ENCODE assay signal across 1 cellular context in the genomic region with DNA sequence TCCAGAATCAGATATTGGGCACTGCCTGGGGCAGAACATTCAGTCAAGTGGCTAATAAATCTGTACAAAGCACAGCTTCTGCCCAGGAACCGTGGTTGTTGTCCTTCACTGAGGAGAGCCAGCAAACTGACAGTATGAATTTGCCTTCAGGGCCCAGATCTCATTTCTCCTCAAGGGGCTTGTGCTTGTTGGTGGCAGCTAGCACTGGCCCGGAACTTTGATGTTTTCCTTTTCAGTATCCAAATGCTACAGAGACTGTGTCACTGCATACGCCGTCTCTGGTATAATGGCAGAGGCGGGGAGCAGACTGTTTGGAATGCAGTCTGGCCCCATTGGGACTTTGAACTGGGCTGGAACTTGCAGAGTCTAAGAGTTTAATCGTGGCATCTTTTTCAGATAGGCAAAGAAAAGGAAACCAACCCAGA.
TF ChIP-seq lines count a peak whose summit lies in the region.

No MANE protein-coding gene starts in this region.

TF ChIP-seq in HepG2, 621 proteins besides CTCF, POLR2A, EP300 and RAD21 (continued from another document and continues in another):
- TF ChIP-seq, protein P1, sequence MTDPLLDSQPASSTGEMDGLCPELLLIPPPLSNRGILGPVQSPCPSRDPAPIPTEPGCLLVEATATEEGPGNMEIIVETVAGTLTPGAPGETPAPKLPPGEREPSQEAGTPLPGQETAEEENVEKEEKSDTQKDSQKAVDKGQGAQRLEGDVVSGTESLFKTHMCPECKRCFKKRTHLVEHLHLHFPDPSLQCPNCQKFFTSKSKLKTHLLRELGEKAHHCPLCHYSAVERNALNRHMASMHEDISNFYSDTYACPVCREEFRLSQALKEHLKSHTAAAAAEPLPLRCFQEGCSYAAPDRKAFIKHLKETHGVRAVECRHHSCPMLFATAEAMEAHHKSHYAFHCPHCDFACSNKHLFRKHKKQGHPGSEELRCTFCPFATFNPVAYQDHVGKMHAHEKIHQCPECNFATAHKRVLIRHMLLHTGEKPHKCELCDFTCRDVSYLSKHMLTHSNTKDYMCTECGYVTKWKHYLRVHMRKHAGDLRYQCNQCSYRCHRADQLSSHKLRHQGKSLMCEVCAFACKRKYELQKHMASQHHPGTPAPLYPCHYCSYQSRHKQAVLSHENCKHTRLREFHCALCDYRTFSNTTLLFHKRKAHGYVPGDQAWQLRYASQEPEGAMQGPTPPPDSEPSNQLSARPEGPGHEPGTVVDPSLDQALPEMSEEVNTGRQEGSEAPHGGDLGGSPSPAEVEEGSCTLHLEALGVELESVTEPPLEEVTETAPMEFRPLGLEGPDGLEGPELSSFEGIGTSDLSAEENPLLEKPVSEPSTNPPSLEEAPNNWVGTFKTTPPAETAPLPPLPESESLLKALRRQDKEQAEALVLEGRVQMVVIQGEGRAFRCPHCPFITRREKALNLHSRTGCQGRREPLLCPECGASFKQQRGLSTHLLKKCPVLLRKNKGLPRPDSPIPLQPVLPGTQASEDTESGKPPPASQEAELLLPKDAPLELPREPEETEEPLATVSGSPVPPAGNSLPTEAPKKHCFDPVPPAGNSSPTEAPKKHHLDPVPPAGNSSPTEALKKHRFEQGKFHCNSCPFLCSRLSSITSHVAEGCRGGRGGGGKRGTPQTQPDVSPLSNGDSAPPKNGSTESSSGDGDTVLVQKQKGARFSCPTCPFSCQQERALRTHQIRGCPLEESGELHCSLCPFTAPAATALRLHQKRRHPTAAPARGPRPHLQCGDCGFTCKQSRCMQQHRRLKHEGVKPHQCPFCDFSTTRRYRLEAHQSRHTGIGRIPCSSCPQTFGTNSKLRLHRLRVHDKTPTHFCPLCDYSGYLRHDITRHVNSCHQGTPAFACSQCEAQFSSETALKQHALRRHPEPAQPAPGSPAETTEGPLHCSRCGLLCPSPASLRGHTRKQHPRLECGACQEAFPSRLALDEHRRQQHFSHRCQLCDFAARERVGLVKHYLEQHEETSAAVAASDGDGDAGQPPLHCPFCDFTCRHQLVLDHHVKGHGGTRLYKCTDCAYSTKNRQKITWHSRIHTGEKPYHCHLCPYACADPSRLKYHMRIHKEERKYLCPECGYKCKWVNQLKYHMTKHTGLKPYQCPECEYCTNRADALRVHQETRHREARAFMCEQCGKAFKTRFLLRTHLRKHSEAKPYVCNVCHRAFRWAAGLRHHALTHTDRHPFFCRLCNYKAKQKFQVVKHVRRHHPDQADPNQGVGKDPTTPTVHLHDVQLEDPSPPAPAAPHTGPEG (CRISPR knock-in tag; IDR thresholded peaks at IDR 0.05) = no peak
- TF ChIP-seq ZFP41 (CRISPR knock-in tag; IDR thresholded peaks at IDR 0.05; ENCODE audit: borderline replicate concordance) (no peak), IRF2 (CRISPR knock-in tag; IDR thresholded peaks at IDR 0.05) (peak; percentile 71; the same call in 1 of the 2 replicates), U2AF2 (IDR thresholded peaks at IDR 0.05; ENCODE audit: low read depth, low read length) (no peak), ZNF709 (CRISPR knock-in tag; IDR thresholded peaks at IDR 0.05) (no peak), HNF4A (CRISPR knock-in tag; IDR thresholded peaks at IDR 0.05) (peak; percentile 98), PRMT3 (CRISPR knock-in tag; IDR thresholded peaks at IDR 0.05; ENCODE audit: borderline replicate concordance, low read depth) (no peak), STAG1 (CRISPR knock-in tag; IDR thresholded peaks at IDR 0.05) (0 out of 2 replicates have a peak, but pooled peaks have one; percentile 22), SMAD9 (CRISPR knock-in tag; IDR thresholded peaks at IDR 0.05) (no peak), PHF20 (CRISPR knock-in tag; IDR thresholded peaks at IDR 0.05) (no peak), SMAD3 (CRISPR knock-in tag; IDR thresholded peaks at IDR 0.05) (no peak), ZFP37 (CRISPR knock-in tag; IDR thresholded peaks at IDR 0.05; ENCODE audit: borderline replicate concordance) (no peak), MIER3 (CRISPR knock-in tag; IDR thresholded peaks at IDR 0.05; ENCODE audit: borderline replicate concordance) (no peak), ZSCAN21 (CRISPR knock-in tag; IDR thresholded peaks at IDR 0.05; ENCODE audit: borderline replicate concordance) (0 out of 2 replicates have a peak, but pooled peaks have one; percentile 50), ZNF451 (CRISPR knock-in tag; IDR thresholded peaks at IDR 0.05) (no peak), MIXL1 (CRISPR knock-in tag; IDR thresholded peaks at IDR 0.05) (peak; percentile 71), ONECUT2 (CRISPR knock-in tag; IDR thresholded peaks at IDR 0.05) (no peak), ZNF773 (CRISPR knock-in tag; IDR thresholded peaks at IDR 0.05; ENCODE audit: borderline replicate concordance) (no peak), NFYB (CRISPR knock-in tag; IDR thresholded peaks at IDR 0.05) (no peak), NCOR1 (IDR thresholded peaks at IDR 0.05; ENCODE audit: borderline replicate concordance, low read length) (peak; percentile 85; the same call in 1 of the 2 replicates), ZNF282 (IDR thresholded peaks at IDR 0.05; ENCODE audit: partially characterized antibody) (no peak), KDM3A (CRISPR knock-in tag; IDR thresholded peaks at IDR 0.05; ENCODE audit: low read depth) (no peak), GFI1 (CRISPR knock-in tag; IDR thresholded peaks at IDR 0.05; ENCODE audit: borderline replicate concordance) (peak; percentile 45; the same call in 1 of the 2 replicates), IRX3 (CRISPR knock-in tag; IDR thresholded peaks at IDR 0.05; ENCODE audit: borderline replicate concordance, low read depth) (no peak), ZNF260 (CRISPR knock-in tag; IDR thresholded peaks at IDR 0.05; ENCODE audit: borderline replicate concordance, low read depth) (no peak), HMGA1 (CRISPR knock-in tag; conservative IDR thresholded peaks at IDR 0.05) (no peak)
- TF ChIP-seq, protein P2, sequence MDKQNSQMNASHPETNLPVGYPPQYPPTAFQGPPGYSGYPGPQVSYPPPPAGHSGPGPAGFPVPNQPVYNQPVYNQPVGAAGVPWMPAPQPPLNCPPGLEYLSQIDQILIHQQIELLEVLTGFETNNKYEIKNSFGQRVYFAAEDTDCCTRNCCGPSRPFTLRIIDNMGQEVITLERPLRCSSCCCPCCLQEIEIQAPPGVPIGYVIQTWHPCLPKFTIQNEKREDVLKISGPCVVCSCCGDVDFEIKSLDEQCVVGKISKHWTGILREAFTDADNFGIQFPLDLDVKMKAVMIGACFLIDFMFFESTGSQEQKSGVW (CRISPR knock-in tag; IDR thresholded peaks at IDR 0.05; ENCODE audit: borderline replicate concordance) = no peak
- TF ChIP-seq, protein P3, sequence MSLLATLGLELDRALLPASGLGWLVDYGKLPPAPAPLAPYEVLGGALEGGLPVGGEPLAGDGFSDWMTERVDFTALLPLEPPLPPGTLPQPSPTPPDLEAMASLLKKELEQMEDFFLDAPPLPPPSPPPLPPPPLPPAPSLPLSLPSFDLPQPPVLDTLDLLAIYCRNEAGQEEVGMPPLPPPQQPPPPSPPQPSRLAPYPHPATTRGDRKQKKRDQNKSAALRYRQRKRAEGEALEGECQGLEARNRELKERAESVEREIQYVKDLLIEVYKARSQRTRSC (CRISPR knock-in tag; IDR thresholded peaks at IDR 0.05; ENCODE audit: low read depth) = no peak
- TF ChIP-seq, protein P4, sequence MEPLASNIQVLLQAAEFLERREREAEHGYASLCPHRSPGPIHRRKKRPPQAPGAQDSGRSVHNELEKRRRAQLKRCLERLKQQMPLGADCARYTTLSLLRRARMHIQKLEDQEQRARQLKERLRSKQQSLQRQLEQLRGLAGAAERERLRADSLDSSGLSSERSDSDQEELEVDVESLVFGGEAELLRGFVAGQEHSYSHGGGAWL (CRISPR knock-in tag; IDR thresholded peaks at IDR 0.05) = no peak
- TF ChIP-seq, protein P5, sequence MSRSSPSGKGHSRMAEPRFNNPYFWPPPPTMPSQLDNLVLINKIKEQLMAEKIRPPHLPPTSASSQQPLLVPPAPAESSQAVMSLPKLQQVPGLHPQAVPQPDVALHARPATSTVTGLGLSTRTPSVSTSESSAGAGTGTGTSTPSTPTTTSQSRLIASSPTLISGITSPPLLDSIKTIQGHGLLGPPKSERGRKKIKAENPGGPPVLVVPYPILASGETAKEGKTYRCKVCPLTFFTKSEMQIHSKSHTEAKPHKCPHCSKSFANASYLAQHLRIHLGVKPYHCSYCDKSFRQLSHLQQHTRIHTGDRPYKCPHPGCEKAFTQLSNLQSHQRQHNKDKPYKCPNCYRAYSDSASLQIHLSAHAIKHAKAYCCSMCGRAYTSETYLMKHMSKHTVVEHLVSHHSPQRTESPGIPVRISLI (CRISPR knock-in tag; IDR thresholded peaks at IDR 0.05; ENCODE audit: borderline replicate concordance) = no peak
- TF ChIP-seq, protein P6, sequence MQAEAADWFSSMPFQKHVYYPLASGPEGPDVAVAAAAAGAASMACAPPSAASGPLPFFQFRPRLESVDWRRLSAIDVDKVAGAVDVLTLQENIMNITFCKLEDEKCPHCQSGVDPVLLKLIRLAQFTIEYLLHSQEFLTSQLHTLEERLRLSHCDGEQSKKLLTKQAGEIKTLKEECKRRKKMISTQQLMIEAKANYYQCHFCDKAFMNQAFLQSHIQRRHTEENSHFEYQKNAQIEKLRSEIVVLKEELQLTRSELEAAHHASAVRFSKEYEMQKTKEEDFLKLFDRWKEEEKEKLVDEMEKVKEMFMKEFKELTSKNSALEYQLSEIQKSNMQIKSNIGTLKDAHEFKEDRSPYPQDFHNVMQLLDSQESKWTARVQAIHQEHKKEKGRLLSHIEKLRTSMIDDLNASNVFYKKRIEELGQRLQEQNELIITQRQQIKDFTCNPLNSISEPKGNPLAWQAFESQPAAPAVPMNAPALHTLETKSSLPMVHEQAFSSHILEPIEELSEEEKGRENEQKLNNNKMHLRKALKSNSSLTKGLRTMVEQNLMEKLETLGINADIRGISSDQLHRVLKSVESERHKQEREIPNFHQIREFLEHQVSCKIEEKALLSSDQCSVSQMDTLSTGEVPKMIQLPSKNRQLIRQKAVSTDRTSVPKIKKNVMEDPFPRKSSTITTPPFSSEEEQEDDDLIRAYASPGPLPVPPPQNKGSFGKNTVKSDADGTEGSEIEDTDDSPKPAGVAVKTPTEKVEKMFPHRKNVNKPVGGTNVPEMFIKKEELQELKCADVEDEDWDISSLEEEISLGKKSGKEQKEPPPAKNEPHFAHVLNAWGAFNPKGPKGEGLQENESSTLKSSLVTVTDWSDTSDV (CRISPR knock-in tag; IDR thresholded peaks at IDR 0.05) = no peak
- TF ChIP-seq, protein P7, sequence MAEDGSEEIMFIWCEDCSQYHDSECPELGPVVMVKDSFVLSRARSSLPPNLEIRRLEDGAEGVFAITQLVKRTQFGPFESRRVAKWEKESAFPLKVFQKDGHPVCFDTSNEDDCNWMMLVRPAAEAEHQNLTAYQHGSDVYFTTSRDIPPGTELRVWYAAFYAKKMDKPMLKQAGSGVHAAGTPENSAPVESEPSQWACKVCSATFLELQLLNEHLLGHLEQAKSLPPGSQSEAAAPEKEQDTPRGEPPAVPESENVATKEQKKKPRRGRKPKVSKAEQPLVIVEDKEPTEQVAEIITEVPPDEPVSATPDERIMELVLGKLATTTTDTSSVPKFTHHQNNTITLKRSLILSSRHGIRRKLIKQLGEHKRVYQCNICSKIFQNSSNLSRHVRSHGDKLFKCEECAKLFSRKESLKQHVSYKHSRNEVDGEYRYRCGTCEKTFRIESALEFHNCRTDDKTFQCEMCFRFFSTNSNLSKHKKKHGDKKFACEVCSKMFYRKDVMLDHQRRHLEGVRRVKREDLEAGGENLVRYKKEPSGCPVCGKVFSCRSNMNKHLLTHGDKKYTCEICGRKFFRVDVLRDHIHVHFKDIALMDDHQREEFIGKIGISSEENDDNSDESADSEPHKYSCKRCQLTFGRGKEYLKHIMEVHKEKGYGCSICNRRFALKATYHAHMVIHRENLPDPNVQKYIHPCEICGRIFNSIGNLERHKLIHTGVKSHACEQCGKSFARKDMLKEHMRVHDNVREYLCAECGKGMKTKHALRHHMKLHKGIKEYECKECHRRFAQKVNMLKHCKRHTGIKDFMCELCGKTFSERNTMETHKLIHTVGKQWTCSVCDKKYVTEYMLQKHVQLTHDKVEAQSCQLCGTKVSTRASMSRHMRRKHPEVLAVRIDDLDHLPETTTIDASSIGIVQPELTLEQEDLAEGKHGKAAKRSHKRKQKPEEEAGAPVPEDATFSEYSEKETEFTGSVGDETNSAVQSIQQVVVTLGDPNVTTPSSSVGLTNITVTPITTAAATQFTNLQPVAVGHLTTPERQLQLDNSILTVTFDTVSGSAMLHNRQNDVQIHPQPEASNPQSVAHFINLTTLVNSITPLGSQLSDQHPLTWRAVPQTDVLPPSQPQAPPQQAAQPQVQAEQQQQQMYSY (CRISPR knock-in tag; IDR thresholded peaks at IDR 0.05) = no peak
- TF ChIP-seq, protein P8, sequence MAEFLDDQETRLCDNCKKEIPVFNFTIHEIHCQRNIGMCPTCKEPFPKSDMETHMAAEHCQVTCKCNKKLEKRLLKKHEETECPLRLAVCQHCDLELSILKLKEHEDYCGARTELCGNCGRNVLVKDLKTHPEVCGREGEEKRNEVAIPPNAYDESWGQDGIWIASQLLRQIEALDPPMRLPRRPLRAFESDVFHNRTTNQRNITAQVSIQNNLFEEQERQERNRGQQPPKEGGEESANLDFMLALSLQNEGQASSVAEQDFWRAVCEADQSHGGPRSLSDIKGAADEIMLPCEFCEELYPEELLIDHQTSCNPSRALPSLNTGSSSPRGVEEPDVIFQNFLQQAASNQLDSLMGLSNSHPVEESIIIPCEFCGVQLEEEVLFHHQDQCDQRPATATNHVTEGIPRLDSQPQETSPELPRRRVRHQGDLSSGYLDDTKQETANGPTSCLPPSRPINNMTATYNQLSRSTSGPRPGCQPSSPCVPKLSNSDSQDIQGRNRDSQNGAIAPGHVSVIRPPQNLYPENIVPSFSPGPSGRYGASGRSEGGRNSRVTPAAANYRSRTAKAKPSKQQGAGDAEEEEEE (CRISPR knock-in tag; IDR thresholded peaks at IDR 0.05; ENCODE audit: borderline replicate concordance) = no peak
- TF ChIP-seq, protein P9, sequence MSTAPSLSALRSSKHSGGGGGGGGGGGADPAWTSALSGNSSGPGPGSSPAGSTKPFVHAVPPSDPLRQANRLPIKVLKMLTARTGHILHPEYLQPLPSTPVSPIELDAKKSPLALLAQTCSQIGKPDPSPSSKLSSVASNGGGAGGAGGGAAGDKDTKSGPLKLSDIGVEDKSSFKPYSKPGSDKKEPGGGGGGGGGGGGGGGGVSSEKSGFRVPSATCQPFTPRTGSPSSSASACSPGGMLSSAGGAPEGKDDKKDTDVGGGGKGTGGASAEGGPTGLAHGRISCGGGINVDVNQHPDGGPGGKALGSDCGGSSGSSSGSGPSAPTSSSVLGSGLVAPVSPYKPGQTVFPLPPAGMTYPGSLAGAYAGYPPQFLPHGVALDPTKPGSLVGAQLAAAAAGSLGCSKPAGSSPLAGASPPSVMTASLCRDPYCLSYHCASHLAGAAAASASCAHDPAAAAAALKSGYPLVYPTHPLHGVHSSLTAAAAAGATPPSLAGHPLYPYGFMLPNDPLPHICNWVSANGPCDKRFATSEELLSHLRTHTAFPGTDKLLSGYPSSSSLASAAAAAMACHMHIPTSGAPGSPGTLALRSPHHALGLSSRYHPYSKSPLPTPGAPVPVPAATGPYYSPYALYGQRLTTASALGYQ (CRISPR knock-in tag; IDR thresholded peaks at IDR 0.05) = peak; percentile 46; the same call in 1 of the 2 replicates
- TF ChIP-seq, protein P10, sequence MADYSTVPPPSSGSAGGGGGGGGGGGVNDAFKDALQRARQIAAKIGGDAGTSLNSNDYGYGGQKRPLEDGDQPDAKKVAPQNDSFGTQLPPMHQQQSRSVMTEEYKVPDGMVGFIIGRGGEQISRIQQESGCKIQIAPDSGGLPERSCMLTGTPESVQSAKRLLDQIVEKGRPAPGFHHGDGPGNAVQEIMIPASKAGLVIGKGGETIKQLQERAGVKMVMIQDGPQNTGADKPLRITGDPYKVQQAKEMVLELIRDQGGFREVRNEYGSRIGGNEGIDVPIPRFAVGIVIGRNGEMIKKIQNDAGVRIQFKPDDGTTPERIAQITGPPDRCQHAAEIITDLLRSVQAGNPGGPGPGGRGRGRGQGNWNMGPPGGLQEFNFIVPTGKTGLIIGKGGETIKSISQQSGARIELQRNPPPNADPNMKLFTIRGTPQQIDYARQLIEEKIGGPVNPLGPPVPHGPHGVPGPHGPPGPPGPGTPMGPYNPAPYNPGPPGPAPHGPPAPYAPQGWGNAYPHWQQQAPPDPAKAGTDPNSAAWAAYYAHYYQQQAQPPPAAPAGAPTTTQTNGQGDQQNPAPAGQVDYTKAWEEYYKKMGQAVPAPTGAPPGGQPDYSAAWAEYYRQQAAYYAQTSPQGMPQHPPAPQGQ (CRISPR knock-in tag; IDR thresholded peaks at IDR 0.05; ENCODE audit: borderline replicate concordance) = no peak
